ENCODE assay signal across 13 cellular contexts in genomic region chr22:47053865-47054185, GRCh38.
DNase-seq lines count a peak whose midpoint lies in the region; ATAC-seq, FAIRE-seq and TF ChIP-seq lines count a peak whose summit lies in the region.
"Had no signal": no experiment of that assay in that cellular context is flagged by ENCODE, and none has a peak within 500 bp of the region (broad histone marks: within the 10 kb centered on the region; RNA-seq: fewer than 3 reads in every experiment).

No MANE protein-coding gene starts in this region.

- no peak overlapping the region for H3K23ac ChIP-seq in H9 (ENCODE audit: insufficient read length, low read depth, low read length)

- CTCF ChIA-PET in AG04449 (lab: Yijun Ruan, JAX): interaction anchor here (0.9 to 1.4 kb wide), 2 partner anchors 9 to 209 kb away, joined by 3 to 6 read pairs; no protein-coding TSS in a partner anchor

- intact Hi-C loops in heart right ventricle (cut with DNase I): no loop called here

- H3K4me3 Mint-ChIP-seq in H9: no peak overlapping the region
- H3K4me3 Mint-ChIP-seq: naive thymus-derived CD4-positive, alpha-beta T cell had no signal

- POLR2A ChIA-PET in AG04449 (lab: Yijun Ruan, JAX): interaction anchor here (0.6 kb wide), 1 partner anchor 9 kb away, joined by 3 read pairs; no protein-coding TSS in a partner anchor

- H3K4ac ChIP-seq in H9 (ENCODE audit: low read depth, low read length): no peak overlapping the region

- H3K36me3 ChIP-seq in bronchial epithelial cell (ENCODE audit: control insufficient read depth, insufficient read depth, low read length) (peaks cover 2% of the 10 kb centered on the region), heart right ventricle (peaks cover 0 to 31% (median 0%) of the 10 kb centered on the region in 9 donors)

- no peak overlapping the region for H4K8ac ChIP-seq in H9 (replicated peaks; ENCODE audit: insufficient read length, low read depth, low read length)

- no peak overlapping the region for H3K56ac ChIP-seq in H9 (ENCODE audit: insufficient read length, low read depth, low read length)

- H2BK15ac ChIP-seq in H9 (ENCODE audit: low read depth, low read length): no peak overlapping the region

- H3K27me3 Mint-ChIP-seq in H9 (ENCODE audit: low read depth): no peaks in the 10 kb centered on the region; the same call in 1 of the 2 replicates
- H3K27me3 Mint-ChIP-seq: naive thymus-derived CD4-positive, alpha-beta T cell had no signal

- H4K20me1 ChIP-seq in H9 (ENCODE audit: control insufficient read depth, insufficient read depth, insufficient read length): no peaks in the 10 kb centered on the region

- H3K4me3 ChIP-seq in AG04449 (ENCODE audit: low read depth, low read length) (no peak overlapping the region), bronchial epithelial cell (ENCODE audit: low read depth, low read length) (no peak overlapping the region), heart right ventricle (no peak overlapping the region)
- H3K4me3 ChIP-seq: BLaER1 treated with 17β-estradiol and CSF1 and Interleukin-3, amounts not matched to agents 10 nM and 100 nM had no signal

- no peaks in the 10 kb centered on the region for H3K79me1 ChIP-seq in H9 (ENCODE audit: insufficient read depth, low read depth, low read length, poor library complexity, severe bottlenecking)

- peak overlapping the region; percentile 34 to 74 (median 62); a peak in 4 of 7 replicates for H3K27ac Mint-ChIP-seq in H9

- ATAC-seq in left lobe of liver (peak; percentile 18), heart right ventricle (no peak)
- ATAC-seq: naive thymus-derived CD4-positive, alpha-beta T cell had no signal

- no peaks in the 10 kb centered on the region for H3K27me3 ChIP-seq in H9 (ENCODE audit: insufficient read depth, low read length)
- no peaks in the 10 kb centered on the region for H3K27me3 ChIP-seq in bronchial epithelial cell (ENCODE audit: control insufficient read depth, insufficient read depth, low read length)
- H3K27me3 ChIP-seq in heart right ventricle: no peaks in the 10 kb centered on the region
- H3K27me3 ChIP-seq: BLaER1 treated with 17β-estradiol and CSF1 and Interleukin-3, amounts not matched to agents 10 nM and 100 nM had no signal

- FAIRE-seq in bronchial epithelial cell (lab: Jason Lieb, UNC): peak; percentile 86
- FAIRE-seq: TTC549 had no signal

- no peak overlapping the region for H3K14ac ChIP-seq in H9 (ENCODE audit: insufficient read depth, low read length)

- H3K9me3 ChIP-seq in H9 (ENCODE audit: control insufficient read depth, low read depth, low read length) (no peaks in the 10 kb centered on the region), heart right ventricle (no peaks in the 10 kb centered on the region)
- H3K9me3 ChIP-seq: BLaER1 treated with 17β-estradiol and CSF1 and Interleukin-3, amounts not matched to agents 10 nM and 100 nM had no signal

- H3K4me2 ChIP-seq in H9 (ENCODE audit: insufficient read depth, insufficient read length, low read length): no peak overlapping the region

- H4K5ac ChIP-seq in H9 (ENCODE audit: insufficient read length, low read depth, low read length): no peak overlapping the region

- H3T11ph ChIP-seq in H9 (ENCODE audit: low read length): no peak overlapping the region

- H2BK12ac ChIP-seq in H9 (ENCODE audit: insufficient read length, low read depth, low read length): no peak overlapping the region

- H2AFZ ChIP-seq in H9 (ENCODE audit: low read length): no peak overlapping the region

- H3K36me3 Mint-ChIP-seq in H9 (ENCODE audit: insufficient read depth in 1 of 3, low read depth in 3 of 3): peaks cover 0 to 6% (median 2%) of the 10 kb centered on the region in 3 experiments; a peak in 2 of 7 replicates

- no peak overlapping the region for H2BK5ac ChIP-seq in H9 (ENCODE audit: insufficient read length, low read length)

- H3K9me3 Mint-ChIP-seq in H9: no peaks in the 10 kb centered on the region
- H3K9me3 Mint-ChIP-seq: naive thymus-derived CD4-positive, alpha-beta T cell had no signal

- no peak overlapping the region for H2BK20ac ChIP-seq in H9 (ENCODE audit: low read depth, low read length, poor library complexity, severe bottlenecking)

- no peak overlapping the region for H2BK120ac ChIP-seq in H9 (ENCODE audit: low read depth, low read length, poor library complexity, severe bottlenecking)

- H3K4me1 Mint-ChIP-seq in H9: peaks cover 5 to 26% of the 10 kb centered on the region in 2 experiments

- H3K18ac ChIP-seq in H9 (ENCODE audit: insufficient read length, low read depth, low read length): no peak overlapping the region

- H3K79me2 ChIP-seq in H9 (ENCODE audit: insufficient read depth, low read length): no peaks in the 10 kb centered on the region

- no peak overlapping the region for H3K9ac ChIP-seq in H9 (ENCODE audit: extremely low read depth, insufficient read length, low read length)
- H3K9ac ChIP-seq: BLaER1 treated with 17β-estradiol and CSF1 and Interleukin-3, amounts not matched to agents 10 nM and 100 nM had no signal

- H3K4me1 ChIP-seq in H9 (ENCODE audit: insufficient read depth, low read length): no peaks in the 10 kb centered on the region
- H3K4me1 ChIP-seq in heart right ventricle: no peaks in the 10 kb centered on the region

- TF ChIP-seq CTCF in AG04449 (IDR thresholded peaks at IDR 0.05; ENCODE audit: insufficient read depth, low read length, missing control alignments) (no peak), H9 (conservative IDR thresholded peaks at IDR 0.05) (no peak), bronchial epithelial cell (IDR thresholded peaks at IDR 0.05; ENCODE audit: insufficient read depth, low read length, severe bottlenecking) (no peak), heart right ventricle (IDR thresholded peaks at IDR 0.05) (no peak)

- no peaks in the 10 kb centered on the region for H3K23me2 ChIP-seq in H9 (ENCODE audit: insufficient read length, low read depth, low read length, poor library complexity, severe bottlenecking)

- no CpG with 5 or more reads among the region's 7 CpGs for WGBS in H9 (ENCODE audit: extremely low coverage, insufficient read length, low lambda C conversion rate)
- WGBS in heart right ventricle, 2 donors: 86 to 94% methylated on average over 7 of the region's 7 CpGs

- no peak overlapping the region for H2AK5ac ChIP-seq in H9 (ENCODE audit: insufficient read length, low read length)

- peak; percentile 37 for DNase-seq in AG04449 (ENCODE audit: low read depth, low spot score)
- DNase-seq in H9: no peak
- no peak for DNase-seq in bronchial epithelial cell (ENCODE audit: low read depth)
- DNase-seq in left lobe of liver (ENCODE audit: low spot score): no peak
- DNase-seq in cerebellar nuclear complex (lab: John Stamatoyannopoulos, UW): no peak
- DNase-seq in NCI-H1694 treated with DMSO at 0.1 percent for 48 hours (lab: John Stamatoyannopoulos, UW): no peak
- no peak for DNase-seq in NOMO-1 treated with DMSO at 0.1 percent for 48 hours (lab: John Stamatoyannopoulos, UW; ENCODE audit: unreplicated experiment)
- DNase-seq in heart right ventricle: no peak
- DNase-seq: GF-D8; naive thymus-derived CD4-positive, alpha-beta T cell had no signal

- H3K27ac ChIP-seq in H9 (ENCODE audit: insufficient read length, low read depth, low read length): no peak overlapping the region
- H3K27ac ChIP-seq in heart right ventricle: no peak overlapping the region
- H3K27ac ChIP-seq: RWPE1 had no signal

- no peak overlapping the region for H4K91ac ChIP-seq in H9 (ENCODE audit: insufficient read length, low read depth, low read length)
